35 cellular contexts compared by ENCODE assay signal in the genomic region with DNA sequence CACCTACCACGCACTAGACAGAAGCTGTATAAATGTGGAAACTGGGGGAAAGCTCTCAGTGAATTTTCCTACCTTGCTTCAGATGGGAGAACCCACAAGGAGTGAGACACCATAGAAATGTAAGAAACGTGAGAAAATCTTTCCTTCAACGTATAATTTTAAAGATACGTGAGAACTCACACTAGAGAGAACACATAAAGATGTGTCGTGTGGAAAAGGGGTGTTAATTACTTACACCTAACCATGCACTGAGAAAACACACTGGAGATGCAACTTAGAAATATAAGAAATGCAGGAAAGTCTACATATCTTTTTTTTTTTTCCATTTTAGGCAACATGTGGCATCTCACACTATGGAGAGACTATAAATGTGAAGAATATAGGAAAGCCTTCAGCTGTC.
"Had no signal": no experiment of that assay in that cellular context is flagged by ENCODE, and none has a peak within 500 bp of the region (broad histone marks: within the 10 kb centered on the region; RNA-seq: fewer than 3 reads in every experiment).

No MANE protein-coding gene starts in this region.

- H3K36me3 ChIP-seq: MG63 had no signal

- H3K27me3 ChIP-seq: MG63 had no signal

- H3K4me3 ChIP-seq: MG63 had no signal

- DNase-seq: Kasumi-1, MG63, MM.1S, MV-4-11, NCI-H1048, NCI-H1092, NCI-H1092 treated with DMSO at 0.1 percent for 48 hours, NCI-H1105, NCI-H1105 treated with DMSO at 0.1 percent for 48 hours, NCI-H1417, NCI-H1417 treated with DMSO at 0.1 percent for 48 hours, NCI-H1436, NCI-H1436 treated with DMSO at 0.1 percent for 48 hours, NCI-H146, NCI-H1694, NCI-H1694 treated with DMSO at 0.1 percent for 48 hours, NCI-H187, NCI-H187 treated with DMSO at 0.1 percent for 48 hours, NCI-H1930, NCI-H2029, NCI-H2029 treated with DMSO at 0.1 percent for 48 hours, NCI-H2081, NCI-H2081 treated with DMSO at 0.1 percent for 48 hours, NCI-H2107, NCI-H2171, NCI-H2171 treated with DMSO at 0.1 percent for 48 hours, NCI-H2227 treated with DMSO at 0.1 percent for 48 hours, NCI-H226, NCI-H345, NCI-H446, NCI-H446 treated with DMSO at 0.1 percent for 48 hours, NCI-H510A, NCI-H510A treated with DMSO at 0.1 percent for 48 hours, NCI-H524, NCI-H524 treated with DMSO at 0.1 percent for 48 hours had no signal
